In the genomic region with DNA sequence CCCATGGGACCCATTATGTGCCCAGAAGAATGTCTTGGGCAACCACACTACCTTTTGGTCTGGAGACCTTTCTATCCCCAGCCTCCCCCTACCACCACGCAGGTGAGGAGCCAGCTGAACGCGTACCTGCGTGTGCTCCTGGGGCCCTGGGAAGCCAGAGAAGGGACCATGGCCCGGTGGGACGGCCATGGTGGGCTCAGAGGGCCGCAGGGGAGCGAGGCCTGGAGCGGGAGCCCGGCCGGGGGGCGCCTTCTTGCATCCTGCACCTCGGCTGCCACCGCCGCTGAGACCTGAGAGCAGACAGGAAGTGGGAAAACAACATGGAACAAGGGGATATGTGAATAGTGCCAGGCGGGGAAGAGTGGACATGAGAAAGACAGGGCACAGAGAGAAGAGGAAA, we compare ENCODE assay signal across 15 cellular contexts. TPM values are rescaled to one million over a fixed set of nuclear protein-coding genes. Genes with fewer than 3 reads are reported as not detected.
DNase-seq lines count a peak whose midpoint lies in the region; ATAC-seq and TF ChIP-seq lines count a peak whose summit lies in the region.
"Had no signal": no experiment of that assay in that cellular context is flagged by ENCODE, and none has a peak within 500 bp of the region (broad histone marks: within the 10 kb centered on the region; RNA-seq: fewer than 3 reads in every experiment).

No MANE protein-coding gene starts in this region.

- peak overlapping the region; percentile 14 for H4K12ac ChIP-seq in trophoblast cell (ENCODE audit: low read depth, low read length)

- no peak overlapping the region for H2BK12ac ChIP-seq in trophoblast cell (ENCODE audit: low read length)

- no peak overlapping the region for H4K8ac ChIP-seq in trophoblast cell (ENCODE audit: low read depth, low read length)

- no peak for TF ChIP-seq CTCF in RWPE2 (IDR thresholded peaks at IDR 0.05; ENCODE audit: poor library complexity, severe bottlenecking)
- no peak for TF ChIP-seq CTCF in endothelial cell (IDR thresholded peaks at IDR 0.05; ENCODE audit: unreplicated experiment)
- TF ChIP-seq CTCF in CD14-positive monocyte (IDR thresholded peaks at IDR 0.05) = no peak

- H3K27me3 ChIP-seq in RWPE2 (ENCODE audit: insufficient read depth, poor library complexity, severe bottlenecking) (no peaks in the 10 kb centered on the region), trophoblast cell (ENCODE audit: insufficient read depth, low read length) (no peaks in the 10 kb centered on the region)
- H3K27me3 ChIP-seq: neutrophil had no signal

- no peak overlapping the region for H3K18ac ChIP-seq in trophoblast cell (ENCODE audit: low read length)

- peaks cover 28% of the 10 kb centered on the region for H3K4me1 Mint-ChIP-seq in T-helper 1 cell treated with Interleukin-12 subunit alpha and Interleukin-12 subunit beta and Interleukin-4 antibody, amounts not matched to agents 30 μg/mL and 1 μg/mL, for 36 hours (ENCODE audit: low read depth)
- peaks cover 17% of the 10 kb centered on the region for H3K4me1 Mint-ChIP-seq in endothelial cell (ENCODE audit: unreplicated experiment)
- H3K4me1 Mint-ChIP-seq in CD14-positive monocyte = peaks cover 42% of the 10 kb centered on the region

- no peaks in the 10 kb centered on the region for H3K9me3 Mint-ChIP-seq in T-helper 1 cell treated with Interleukin-12 subunit alpha and Interleukin-12 subunit beta and Interleukin-4 antibody, amounts not matched to agents 30 μg/mL and 1 μg/mL, for 36 hours
- no peaks in the 10 kb centered on the region for H3K9me3 Mint-ChIP-seq in endothelial cell (ENCODE audit: unreplicated experiment)
- no peaks in the 10 kb centered on the region for H3K9me3 Mint-ChIP-seq in CD14-positive monocyte

- no peak overlapping the region for H2BK120ac ChIP-seq in trophoblast cell (ENCODE audit: insufficient read depth, low read length, poor library complexity)

- no peak overlapping the region for H3K4me3 ChIP-seq in RWPE2 (ENCODE audit: severe bottlenecking)
- no peak overlapping the region for H3K4me3 ChIP-seq in trophoblast cell (ENCODE audit: low read depth, low read length)

- no peaks in the 10 kb centered on the region for H3K4me1 ChIP-seq in RWPE2 (ENCODE audit: insufficient read depth, poor library complexity, severe bottlenecking)
- H3K4me1 ChIP-seq in trophoblast cell (ENCODE audit: control insufficient read depth in 1 of 2, insufficient read depth in 2 of 2, low read length in 2 of 2) = peaks cover 5 to 10% of the 10 kb centered on the region in 2 experiments
- H3K4me1 ChIP-seq: Caco-2 had no signal

- H3K27ac Mint-ChIP-seq in T-helper 1 cell treated with Interleukin-12 subunit alpha and Interleukin-12 subunit beta and Interleukin-4 antibody, amounts not matched to agents 30 μg/mL and 1 μg/mL, for 36 hours = peak overlapping the region; percentile 72
- H3K27ac Mint-ChIP-seq in endothelial cell (ENCODE audit: unreplicated experiment) (peak overlapping the region; percentile 97), CD14-positive monocyte (peak overlapping the region in 1 of 7 donors; percentile 3)

- no peaks in the 10 kb centered on the region for H3K27me3 Mint-ChIP-seq in T-helper 1 cell treated with Interleukin-12 subunit alpha and Interleukin-12 subunit beta and Interleukin-4 antibody, amounts not matched to agents 30 μg/mL and 1 μg/mL, for 36 hours (ENCODE audit: low read depth)
- H3K27me3 Mint-ChIP-seq in endothelial cell (ENCODE audit: unreplicated experiment) = peaks cover 21% of the 10 kb centered on the region
- H3K27me3 Mint-ChIP-seq in CD14-positive monocyte (ENCODE audit: low read depth in 3 of 3) = peaks cover 0 to 1% (median 0%) of the 10 kb centered on the region in 3 donors

- H3K36me3 Mint-ChIP-seq in T-helper 1 cell treated with Interleukin-12 subunit alpha and Interleukin-12 subunit beta and Interleukin-4 antibody, amounts not matched to agents 30 μg/mL and 1 μg/mL, for 36 hours (ENCODE audit: low read depth) = peaks cover 28% of the 10 kb centered on the region
- H3K36me3 Mint-ChIP-seq in endothelial cell (ENCODE audit: low read depth, unreplicated experiment) (peaks cover 47% of the 10 kb centered on the region), CD14-positive monocyte (peaks cover 37 to 55% of the 10 kb centered on the region in 2 donors)

- H3K4ac ChIP-seq in trophoblast cell (ENCODE audit: low read depth, low read length) = no peak overlapping the region

- H3K9me3 ChIP-seq in RWPE2 (ENCODE audit: severe bottlenecking) (no peaks in the 10 kb centered on the region), trophoblast cell (ENCODE audit: insufficient read depth, low read depth, low read length) (peaks cover 5% of the 10 kb centered on the region)
- H3K9me3 ChIP-seq: Caco-2, neutrophil had no signal

- H3K36me3 ChIP-seq in RWPE2 (ENCODE audit: low read depth) (peaks cover 51% of the 10 kb centered on the region), trophoblast cell (ENCODE audit: control insufficient read depth in 1 of 2, insufficient read depth in 2 of 2, low read length in 2 of 2) (peaks cover 46 to 59% of the 10 kb centered on the region in 2 experiments)

- H3K79me2 ChIP-seq in trophoblast cell (ENCODE audit: control insufficient read depth, insufficient read depth, low read length, poor library complexity) = peaks cover 5% of the 10 kb centered on the region

- peak overlapping the region; percentile 73 for H3K4me3 Mint-ChIP-seq in T-helper 1 cell treated with Interleukin-12 subunit alpha and Interleukin-12 subunit beta and Interleukin-4 antibody, amounts not matched to agents 30 μg/mL and 1 μg/mL, for 36 hours
- peak overlapping the region; percentile 96 for H3K4me3 Mint-ChIP-seq in endothelial cell (ENCODE audit: unreplicated experiment)
- no peak overlapping the region for H3K4me3 Mint-ChIP-seq in CD14-positive monocyte

- no peak for ATAC-seq in RWPE2 (ENCODE audit: low read depth)
- ATAC-seq: left cardiac atrium had no signal

- intact Hi-C loops in CD14-positive monocyte (cut with micrococcal nuclease) = loop anchor here in 1 of 2 donors (10.0 kb wide), 1 partner anchor 487 kb away; a partner anchor contains a TSS

- H2AFZ ChIP-seq in trophoblast cell (ENCODE audit: insufficient read depth, low read length, poor library complexity) = no peak overlapping the region

- H2BK5ac ChIP-seq in trophoblast cell (ENCODE audit: low read depth, low read length, poor library complexity) = no peak overlapping the region

- H3K27ac ChIP-seq in RWPE2 (ENCODE audit: poor library complexity, severe bottlenecking) (no peak overlapping the region), trophoblast cell (ENCODE audit: low read depth, low read length) (no peak overlapping the region)
- H3K27ac ChIP-seq: neutrophil had no signal

- DNase-seq in T-helper 1 cell (no peak), RWPE2 (ENCODE audit: low spot score) (peak; percentile 38), endothelial cell (ENCODE audit: low spot score) (no peak), trophoblast cell (no peak), NCI-H1048 (lab: John Stamatoyannopoulos, UW) (no peak), GDM1 (lab: John Stamatoyannopoulos, UW) (no peak), CD14-positive monocyte (ENCODE audit: low spot score) (no peak)
- DNase-seq: Caco-2, left cardiac atrium, NCI-H2081 treated with DMSO at 0.1 percent for 48 hours, NCI-H748 treated with DMSO at 0.1 percent for 48 hours had no signal

- no peak overlapping the region for H3K23ac ChIP-seq in trophoblast cell (ENCODE audit: low read length)

- peaks cover 3% of the 10 kb centered on the region for H3K79me1 ChIP-seq in trophoblast cell (ENCODE audit: low read length)

- H4K91ac ChIP-seq in trophoblast cell (ENCODE audit: low read depth, low read length) = no peak overlapping the region

- H3K14ac ChIP-seq in trophoblast cell (ENCODE audit: low read length) = no peak overlapping the region

- H2AK5ac ChIP-seq in trophoblast cell (ENCODE audit: low read length) = no peak overlapping the region

- H3K9ac ChIP-seq in trophoblast cell (ENCODE audit: low read length) = no peak overlapping the region

- no CpG with 5 or more reads among the region's 16 CpGs for WGBS in trophoblast cell (ENCODE audit: extremely low coverage, insufficient coverage, insufficient read length)

- H3K4me2 ChIP-seq in trophoblast cell (ENCODE audit: low read length) = no peak overlapping the region

RNA-seq across cellular contexts. Expression of a gene that starts 2.3 kb away (rescaled TPM):
- total RNA-seq in endothelial cell (ENCODE audit: unreplicated experiment) = 29.5 TPM
- 16.6 and 16.9 TPM in 2 replicates for polyA plus RNA-seq in trophoblast cell (2013)
- 1 to 10 TPM; 4.2 to 6.5 TPM for polyA plus RNA-seq in CD14-positive monocyte

RNA-seq across cellular contexts. Expression of a gene that starts 14.5 kb away (rescaled TPM):
- total RNA-seq in endothelial cell (ENCODE audit: unreplicated experiment) = 271 TPM
- 183 and 189 TPM in 2 replicates for polyA plus RNA-seq in trophoblast cell (2013)
- polyA plus RNA-seq in CD14-positive monocyte = 10 to 100 TPM; 57.1 to 60.3 TPM

RNA-seq across cellular contexts. Expression of a gene that starts 53.0 kb away (rescaled TPM):
- total RNA-seq in endothelial cell (ENCODE audit: unreplicated experiment) = not detected
- not detected in 2 replicates for polyA plus RNA-seq in trophoblast cell (2013)
- polyA plus RNA-seq in CD14-positive monocyte = not detected
- total RNA-seq: A172, Caco-2, left cardiac atrium, temporal lobe had no signal

Comparison
In these comparisons a context has a peak if more than half of its experiments do, and no peak if none do; other contexts are left out.
1. H3K4me3 Mint-ChIP-seq: peak in T-helper 1 cell treated with Interleukin-12 subunit alpha and Interleukin-12 subunit beta and Interleukin-4 antibody, amounts not matched to agents 30 μg/mL and 1 μg/mL, for 36 hours (single experiment) and endothelial cell (single experiment); none in CD14-positive monocyte (0 of 2).